In the genomic region with DNA sequence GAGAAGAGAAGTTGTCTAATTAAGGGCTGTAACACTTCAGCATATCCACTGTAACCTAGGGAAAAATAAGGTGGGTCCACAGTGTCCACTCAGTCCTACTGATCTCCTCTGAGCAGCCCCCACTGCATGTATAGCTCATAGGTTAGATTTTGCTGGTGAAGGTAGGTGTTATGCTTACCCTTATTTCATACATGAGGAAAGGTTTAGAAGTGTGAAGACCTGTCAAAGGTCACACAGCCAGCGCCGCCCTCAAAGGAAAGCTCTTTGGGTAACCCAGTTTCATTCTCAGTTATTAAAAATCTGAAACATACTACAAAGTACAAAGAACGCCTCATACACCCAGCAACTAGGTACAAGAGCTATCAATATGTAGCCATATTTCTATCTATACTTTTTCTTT, we compare ENCODE assay signal across 1 cellular context.
TF ChIP-seq lines count a peak whose summit lies in the region.

No MANE protein-coding gene starts in this region.

TF ChIP-seq in GM12878, 131 proteins besides CTCF, POLR2A, EP300 and RAD21:
- TF ChIP-seq CBX3 (IDR thresholded peaks at IDR 0.05; ENCODE audit: borderline replicate concordance, low read depth), result no peak
- TF ChIP-seq FOS (IDR thresholded peaks at IDR 0.05; ENCODE audit: borderline replicate concordance, extremely low read depth, insufficient read length), result no peak
- no peak for TF ChIP-seq MYC (IDR thresholded peaks at IDR 0.05; ENCODE audit: insufficient read depth, insufficient read length, insufficient replicate concordance, low read length, severe bottlenecking)
- 0 out of 2 replicates have a peak, but pooled peaks have one; percentile 15 for TF ChIP-seq NR2F1 (conservative IDR thresholded peaks at IDR 0.05)
